1 cellular context compared by ENCODE assay signal in the genomic region with DNA sequence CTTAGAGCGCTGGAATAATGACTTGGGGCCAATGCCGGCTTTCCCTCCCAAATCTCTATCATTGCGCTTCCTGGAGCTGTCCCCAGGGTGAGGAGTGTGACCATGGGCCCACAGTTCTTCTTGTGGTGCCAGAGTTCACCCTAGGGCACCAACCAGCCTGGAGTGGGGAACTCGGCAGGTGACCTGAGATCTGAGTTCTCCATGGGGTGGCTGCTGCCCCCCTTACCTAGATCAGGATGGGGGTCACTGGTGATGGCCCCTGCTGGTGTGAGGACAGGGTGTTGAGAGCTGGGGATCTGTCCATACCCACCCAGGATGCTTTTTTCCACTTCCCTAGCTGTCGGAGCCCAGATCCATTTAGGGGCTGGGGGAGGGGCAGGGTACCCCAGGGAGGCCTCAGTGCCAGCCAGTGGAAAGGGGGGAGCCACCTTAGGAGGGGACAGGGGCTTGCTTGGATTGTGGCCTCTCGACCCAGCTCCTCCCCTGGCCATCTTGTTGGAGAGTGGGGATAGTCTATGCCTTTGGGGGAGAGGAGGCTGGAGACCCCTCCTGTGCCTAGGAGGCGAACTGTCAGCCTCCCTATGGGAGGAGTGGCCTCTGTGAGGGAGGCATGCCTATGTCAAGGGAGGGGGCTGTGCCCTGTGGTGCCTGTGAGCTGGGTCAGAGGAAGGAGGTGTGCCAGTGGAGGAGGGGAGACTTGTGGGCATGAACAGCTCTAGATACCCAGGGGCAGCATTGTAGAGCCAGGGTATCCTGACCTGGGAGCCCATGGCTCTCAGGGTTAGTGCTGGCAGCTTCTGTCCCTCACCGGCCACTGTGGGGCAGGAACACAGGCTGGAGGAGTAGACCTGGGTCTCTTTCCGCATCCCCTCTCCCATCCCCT.
TF ChIP-seq lines count a peak whose summit lies in the region.

No MANE protein-coding gene starts in this region.

TF ChIP-seq in neural cell, 6 proteins besides CTCF, POLR2A, EP300 and RAD21 (continued from another document):
- TF ChIP-seq, protein P1, sequence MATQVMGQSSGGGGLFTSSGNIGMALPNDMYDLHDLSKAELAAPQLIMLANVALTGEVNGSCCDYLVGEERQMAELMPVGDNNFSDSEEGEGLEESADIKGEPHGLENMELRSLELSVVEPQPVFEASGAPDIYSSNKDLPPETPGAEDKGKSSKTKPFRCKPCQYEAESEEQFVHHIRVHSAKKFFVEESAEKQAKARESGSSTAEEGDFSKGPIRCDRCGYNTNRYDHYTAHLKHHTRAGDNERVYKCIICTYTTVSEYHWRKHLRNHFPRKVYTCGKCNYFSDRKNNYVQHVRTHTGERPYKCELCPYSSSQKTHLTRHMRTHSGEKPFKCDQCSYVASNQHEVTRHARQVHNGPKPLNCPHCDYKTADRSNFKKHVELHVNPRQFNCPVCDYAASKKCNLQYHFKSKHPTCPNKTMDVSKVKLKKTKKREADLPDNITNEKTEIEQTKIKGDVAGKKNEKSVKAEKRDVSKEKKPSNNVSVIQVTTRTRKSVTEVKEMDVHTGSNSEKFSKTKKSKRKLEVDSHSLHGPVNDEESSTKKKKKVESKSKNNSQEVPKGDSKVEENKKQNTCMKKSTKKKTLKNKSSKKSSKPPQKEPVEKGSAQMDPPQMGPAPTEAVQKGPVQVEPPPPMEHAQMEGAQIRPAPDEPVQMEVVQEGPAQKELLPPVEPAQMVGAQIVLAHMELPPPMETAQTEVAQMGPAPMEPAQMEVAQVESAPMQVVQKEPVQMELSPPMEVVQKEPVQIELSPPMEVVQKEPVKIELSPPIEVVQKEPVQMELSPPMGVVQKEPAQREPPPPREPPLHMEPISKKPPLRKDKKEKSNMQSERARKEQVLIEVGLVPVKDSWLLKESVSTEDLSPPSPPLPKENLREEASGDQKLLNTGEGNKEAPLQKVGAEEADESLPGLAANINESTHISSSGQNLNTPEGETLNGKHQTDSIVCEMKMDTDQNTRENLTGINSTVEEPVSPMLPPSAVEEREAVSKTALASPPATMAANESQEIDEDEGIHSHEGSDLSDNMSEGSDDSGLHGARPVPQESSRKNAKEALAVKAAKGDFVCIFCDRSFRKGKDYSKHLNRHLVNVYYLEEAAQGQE (IDR thresholded peaks at IDR 0.05; ENCODE audit: borderline replicate concordance) = no peak
- no peak for TF ChIP-seq POLR2AphosphoS5 (IDR thresholded peaks at IDR 0.05)
- no peak for TF ChIP-seq EZH2 (IDR thresholded peaks at IDR 0.05; ENCODE audit: borderline replicate concordance, insufficient read depth, low read length, poor library complexity, severe bottlenecking)
